ENCODE assay signal across 15 cellular contexts in genomic region chr7:111873963-111874693, GRCh38.
DNase-seq lines count a peak whose midpoint lies in the region; ATAC-seq and TF ChIP-seq lines count a peak whose summit lies in the region.
"Had no signal": no experiment of that assay in that cellular context is flagged by ENCODE, and none has a peak within 500 bp of the region (broad histone marks: within the 10 kb centered on the region; RNA-seq: fewer than 3 reads in every experiment).

No MANE protein-coding gene starts in this region.

- no peak overlapping the region for H3K27ac ChIP-seq in GM23248

- H3K9me3 ChIP-seq in GM23248 (ENCODE audit: low read depth) (no peaks in the 10 kb centered on the region), adipocyte (ENCODE audit: control insufficient read depth, low read length) (no peaks in the 10 kb centered on the region)
- H3K9me3 ChIP-seq: MG63 had no signal

- in situ Hi-C loops in GM23248 (cut with MboI): no loop called here

- H2AFZ ChIP-seq in GM23248: peak overlapping the region; percentile 29

- no peaks in the 10 kb centered on the region for H4K20me1 ChIP-seq in GM23248 (ENCODE audit: insufficient read depth)

- H3K36me3 ChIP-seq in GM23248 (ENCODE audit: low read depth) (no peaks in the 10 kb centered on the region), adipocyte (ENCODE audit: control insufficient read depth, insufficient read depth, low read length, severe bottlenecking) (no peaks in the 10 kb centered on the region)
- H3K36me3 ChIP-seq: MG63 had no signal

- H3K4me1 ChIP-seq in GM23248 (ENCODE audit: insufficient read depth) (no peaks in the 10 kb centered on the region), adipocyte (ENCODE audit: control insufficient read depth, insufficient read depth, low read length) (peaks cover 4% of the 10 kb centered on the region)

- no peak overlapping the region for H3K9ac ChIP-seq in GM23248
- H3K9ac ChIP-seq in adipocyte (ENCODE audit: low read length): no peak overlapping the region

- DNase-seq in GM23248 (peak; percentile 4), adipocyte (ENCODE audit: low read depth) (peak; percentile 13), foreskin fibroblast (peak; percentile 18 to 60), osteocyte (ENCODE audit: extremely low spot score, unreplicated experiment) (no peak), GF-D8 (lab: John Stamatoyannopoulos, UW) (no peak), HCEC 1CT (no peak)
- DNase-seq: activated CD4-positive, alpha-beta T cell treated with anti-CD3 and anti-CD28 coated beads for 36 hours; activated T-cell treated with anti-CD3 and anti-CD28 coated beads, Interleukin-2, amount 50 U/mL, for 1 hour; DMS79; GOT3; MG63; stimulated activated CD4-positive, alpha-beta T cell treated with anti-CD3 and anti-CD28 coated beads, Interleukin-2, amount 100 ng/mL, for 24 hours; T-helper 17 cell had no signal

- no peaks in the 10 kb centered on the region for H3K27me3 Mint-ChIP-seq in osteocyte (ENCODE audit: unreplicated experiment)
- H3K27me3 Mint-ChIP-seq: activated CD4-positive, alpha-beta T cell treated with anti-CD3 and anti-CD28 coated beads for 36 hours had no signal

- no peaks in the 10 kb centered on the region for H3K79me2 ChIP-seq in GM23248 (ENCODE audit: insufficient read depth)

- peaks cover 11% of the 10 kb centered on the region for H3K4me1 Mint-ChIP-seq in osteocyte (ENCODE audit: unreplicated experiment)
- H3K4me1 Mint-ChIP-seq: activated CD4-positive, alpha-beta T cell treated with anti-CD3 and anti-CD28 coated beads for 36 hours; T-helper 17 cell had no signal

- 63 to 80% methylated on average over 2 of the region's 2 CpGs for WGBS in GM23248 (ENCODE audit: low coverage in 1 of 2, low lambda C conversion rate in 2 of 2, missing lambda C conversion rate in 2 of 2), 2 experiments

- no peak for ATAC-seq in HG03095 (IDR thresholded peaks at IDR 0.05; ENCODE audit: unreplicated experiment)
- no peak for ATAC-seq in HG03045 (IDR thresholded peaks at IDR 0.05; ENCODE audit: unreplicated experiment)
- ATAC-seq: activated CD4-positive, alpha-beta T cell treated with anti-CD3 and anti-CD28 coated beads for 36 hours; T-helper 17 cell had no signal

- no peak overlapping the region for H3K4me3 ChIP-seq in GM23248
- no peak overlapping the region for H3K4me3 ChIP-seq in adipocyte (ENCODE audit: low read length)
- H3K4me3 ChIP-seq in foreskin fibroblast (ENCODE audit: low read depth in 1 of 2, low read length in 2 of 2): no peak overlapping the region
- H3K4me3 ChIP-seq: MG63 had no signal

- no peak overlapping the region for H3K4me2 ChIP-seq in GM23248 (ENCODE audit: unreplicated experiment)

- TF ChIP-seq CTCF in foreskin fibroblast (IDR thresholded peaks at IDR 0.05; ENCODE audit: low read depth, low read length): no peak
- no peak for TF ChIP-seq CTCF in osteocyte (IDR thresholded peaks at IDR 0.05)

- H3K27me3 ChIP-seq in GM23248 (replicated peaks; ENCODE audit: insufficient read depth): no peaks in the 10 kb centered on the region
- no peaks in the 10 kb centered on the region for H3K27me3 ChIP-seq in adipocyte (replicated peaks; ENCODE audit: control insufficient read depth, insufficient read depth, low read length)
- H3K27me3 ChIP-seq: MG63 had no signal

- H3K9me3 Mint-ChIP-seq in osteocyte (ENCODE audit: unreplicated experiment): no peaks in the 10 kb centered on the region

- H3F3A ChIP-seq in GM23248 (ENCODE audit: insufficient read depth): no peaks in the 10 kb centered on the region

- H3K4me3 Mint-ChIP-seq in osteocyte (ENCODE audit: unreplicated experiment): no peak overlapping the region
- H3K4me3 Mint-ChIP-seq: activated CD4-positive, alpha-beta T cell treated with anti-CD3 and anti-CD28 coated beads for 36 hours; T-helper 17 cell had no signal

- H3K9me2 ChIP-seq in GM23248 (ENCODE audit: insufficient read depth): no peaks in the 10 kb centered on the region

- H3K27ac Mint-ChIP-seq in osteocyte (ENCODE audit: unreplicated experiment): peak overlapping the region; percentile 2
- H3K27ac Mint-ChIP-seq: activated CD4-positive, alpha-beta T cell treated with anti-CD3 and anti-CD28 coated beads for 36 hours; T-helper 17 cell had no signal

- peaks cover 19% of the 10 kb centered on the region for H3K36me3 Mint-ChIP-seq in osteocyte (ENCODE audit: unreplicated experiment)

Comparison
In these comparisons a context has a peak if more than half of its experiments do, and no peak if none do; other contexts are left out.
1. DNase-seq: peak in GM23248 (single experiment), adipocyte (single experiment) and foreskin fibroblast (2 of 2); none in osteocyte (single experiment), GF-D8 (single experiment) and HCEC 1CT (single experiment).